In genomic region chr1:191851799-191852595, GRCh38 we compare ENCODE assay signal across 23 cellular contexts.
DNase-seq lines count a peak whose midpoint lies in the region; ATAC-seq, FAIRE-seq and TF ChIP-seq lines count a peak whose summit lies in the region.
"Had no signal": no experiment of that assay in that cellular context is flagged by ENCODE, and none has a peak within 500 bp of the region (broad histone marks: within the 10 kb centered on the region; RNA-seq: fewer than 3 reads in every experiment).

No MANE protein-coding gene starts in this region.

- no peak overlapping the region for H2AK9ac ChIP-seq in IMR-90 (replicated peaks; ENCODE audit: low read depth, low read length, poor library complexity)

- H3K9ac ChIP-seq in IMR-90 (ENCODE audit: low read depth, low read length) (no peak overlapping the region), astrocyte (ENCODE audit: low read length) (no peak overlapping the region)

- H3K4me3 Mint-ChIP-seq in astrocyte (ENCODE audit: unreplicated experiment) (no peak overlapping the region), glutamatergic neuron (ENCODE audit: unreplicated experiment) (no peak overlapping the region)
- H3K4me3 Mint-ChIP-seq: activated CD4-positive, alpha-beta memory T cell treated with anti-CD3 and anti-CD28 coated beads, Interleukin-2, amount 10 ng/mL, durations not matched to agents 7 days and 5 days had no signal

- POLR2A ChIA-PET in IMR-90 (lab: Charles Lee; ENCODE audit: unreplicated experiment), result no interaction called here
- POLR2A ChIA-PET in RWPE1 (lab: Yijun Ruan, JAX; ENCODE audit: low non-redundant PET), result no interaction called here

- TF ChIP-seq CTCF in BE2C (IDR thresholded peaks at IDR 0.05; ENCODE audit: low read depth, low read length) (no peak), IMR-90 (conservative IDR thresholded peaks at IDR 0.05; ENCODE audit: low read depth, low read length) (no peak), astrocyte (IDR thresholded peaks at IDR 0.05; ENCODE audit: insufficient read depth, low read depth, low read length) (no peak), osteoblast (IDR thresholded peaks at IDR 0.05; ENCODE audit: extremely low read depth, low read depth, low read length) (no peak), RWPE1 (conservative IDR thresholded peaks at IDR 0.05; ENCODE audit: low read depth) (no peak), glutamatergic neuron (IDR thresholded peaks at IDR 0.05; ENCODE audit: partially characterized antibody, unreplicated experiment) (no peak)

- CTCF ChIA-PET in IMR-90 (lab: Yijun Ruan, JAX), result no interaction called here
- CTCF ChIA-PET in RWPE1 (lab: Yijun Ruan, JAX), result no interaction called here

- H2AFZ ChIP-seq in IMR-90 (replicated peaks; ENCODE audit: low read length, poor library complexity), result no peak overlapping the region
- no peak overlapping the region for H2AFZ ChIP-seq in astrocyte (ENCODE audit: low read depth, low read length)
- H2AFZ ChIP-seq in osteoblast (ENCODE audit: low read length), result no peak overlapping the region
- H2AFZ ChIP-seq: hepatocyte had no signal

- no peaks in the 10 kb centered on the region for H3K9me3 ChIP-seq in BE2C
- no peaks in the 10 kb centered on the region for H3K9me3 ChIP-seq in IMR-90 (ENCODE audit: control insufficient read depth, insufficient read depth, low read length)
- no peaks in the 10 kb centered on the region for H3K9me3 ChIP-seq in astrocyte (ENCODE audit: insufficient read depth, low read depth, low read length)
- no peaks in the 10 kb centered on the region for H3K9me3 ChIP-seq in osteoblast (ENCODE audit: low read depth, low read length)
- H3K9me3 ChIP-seq: Caco-2, HAP-1, neutrophil had no signal

- H3K9me3 Mint-ChIP-seq in astrocyte (ENCODE audit: unreplicated experiment), result no peaks in the 10 kb centered on the region
- H3K9me3 Mint-ChIP-seq in glutamatergic neuron (ENCODE audit: unreplicated experiment), result no peaks in the 10 kb centered on the region
- H3K9me3 Mint-ChIP-seq: activated CD4-positive, alpha-beta memory T cell treated with anti-CD3 and anti-CD28 coated beads, Interleukin-2, amount 10 ng/mL, durations not matched to agents 7 days and 5 days had no signal

- peak overlapping the region in 1 of 2 experiments; percentile 37; a peak in 1 of 4 replicates for H4K8ac ChIP-seq in IMR-90 (ENCODE audit: low read depth in 2 of 2, low read length in 2 of 2)

- H3K4me1 ChIP-seq in BE2C (no peaks in the 10 kb centered on the region; the same call in 1 of the 2 replicates), IMR-90 (ENCODE audit: control insufficient read depth, insufficient read depth, low read length) (no peaks in the 10 kb centered on the region), astrocyte (ENCODE audit: insufficient read depth, low read length) (peaks cover 3% of the 10 kb centered on the region), osteoblast (ENCODE audit: insufficient read depth, low read length) (no peaks in the 10 kb centered on the region)
- H3K4me1 ChIP-seq: Caco-2, HAP-1 had no signal

- no peak for FAIRE-seq in astrocyte (lab: Jason Lieb, UNC)

- H3K27me3 Mint-ChIP-seq in astrocyte (ENCODE audit: low read depth, unreplicated experiment) (no peaks in the 10 kb centered on the region), glutamatergic neuron (ENCODE audit: unreplicated experiment) (no peaks in the 10 kb centered on the region)
- H3K27me3 Mint-ChIP-seq: activated CD4-positive, alpha-beta memory T cell treated with anti-CD3 and anti-CD28 coated beads, Interleukin-2, amount 10 ng/mL, durations not matched to agents 7 days and 5 days had no signal

- H3K27ac Mint-ChIP-seq in astrocyte (ENCODE audit: unreplicated experiment) (no peak overlapping the region), glutamatergic neuron (ENCODE audit: unreplicated experiment) (no peak overlapping the region)
- H3K27ac Mint-ChIP-seq: activated CD4-positive, alpha-beta memory T cell treated with anti-CD3 and anti-CD28 coated beads, Interleukin-2, amount 10 ng/mL, durations not matched to agents 7 days and 5 days had no signal

- H4K5ac ChIP-seq in IMR-90 (ENCODE audit: low read depth, low read length), result no peak overlapping the region

- in situ Hi-C loops in IMR-90 (cut with MboI; ENCODE audit: low sequenced_read_pairs), result no loop called here

- H3K4me3 ChIP-seq in BE2C (ENCODE audit: low read depth, low read length) (no peak overlapping the region), IMR-90 (ENCODE audit: insufficient read depth, low read depth, low read length) (no peak overlapping the region), astrocyte (ENCODE audit: insufficient read depth, low read depth, low read length) (no peak overlapping the region), osteoblast (ENCODE audit: insufficient read depth, low read length) (no peak overlapping the region)
- H3K4me3 ChIP-seq: HAP-1, hepatocyte had no signal

- TF ChIP-seq POLR2A in IMR-90 (IDR thresholded peaks at IDR 0.05; ENCODE audit: low read depth, low read length), result no peak

- peak overlapping the region; percentile 59; the same call in 1 of the 2 replicates for H3K23ac ChIP-seq in IMR-90 (ENCODE audit: low read depth, low read length)

- H2BK120ac ChIP-seq in IMR-90 (ENCODE audit: low read depth, low read length), result peak overlapping the region; percentile 52; the same call in 1 of the 2 replicates

- intact Hi-C loops in IMR-90 (cut with micrococcal nuclease), result no loop called here

- H3K79me1 ChIP-seq in IMR-90 (ENCODE audit: low read depth in 1 of 2, low read length in 2 of 2), result no peaks in the 10 kb centered on the region

- no peaks in the 10 kb centered on the region for H3K79me2 ChIP-seq in astrocyte (ENCODE audit: insufficient read depth, low read length)
- no peaks in the 10 kb centered on the region for H3K79me2 ChIP-seq in osteoblast (ENCODE audit: insufficient read depth, low read length)
- H3K79me2 ChIP-seq: hepatocyte had no signal

- ATAC-seq in IMR-90 (ENCODE audit: low read depth), result peak; percentile 81
- ATAC-seq: esophagus mucosa, left cardiac atrium, sciatic nerve had no signal

- peak overlapping the region; percentile 41; the same call in 1 of the 2 replicates for H3K18ac ChIP-seq in IMR-90 (ENCODE audit: low read depth, low read length)

- no peak overlapping the region for H3K4me2 ChIP-seq in IMR-90 (ENCODE audit: low read depth, low read length)
- no peak overlapping the region for H3K4me2 ChIP-seq in astrocyte (ENCODE audit: low read length)
- no peak overlapping the region for H3K4me2 ChIP-seq in osteoblast (ENCODE audit: insufficient read depth, low read length)
- H3K4me2 ChIP-seq: hepatocyte had no signal

- dilution Hi-C loops in IMR-90 (cut with HindIII; ENCODE audit: low sequenced_read_pairs, unreplicated experiment), result no loop called here

- no peak for TF ChIP-seq RAD21 in IMR-90 (IDR thresholded peaks at IDR 0.05; ENCODE audit: low read length)

- H3K27me3 ChIP-seq in BE2C (no peaks in the 10 kb centered on the region), IMR-90 (ENCODE audit: control insufficient read depth, insufficient read depth, low read length) (no peaks in the 10 kb centered on the region), astrocyte (ENCODE audit: insufficient read depth, low read length) (no peaks in the 10 kb centered on the region), osteoblast (ENCODE audit: insufficient read depth, low read length) (no peaks in the 10 kb centered on the region)
- H3K27me3 ChIP-seq: hepatocyte, neutrophil had no signal

- H2BK5ac ChIP-seq in IMR-90 (ENCODE audit: low read depth, low read length, poor library complexity, severe bottlenecking), result peak overlapping the region; percentile 81

- H3K36me3 Mint-ChIP-seq in astrocyte (ENCODE audit: low read depth, unreplicated experiment) (no peaks in the 10 kb centered on the region), glutamatergic neuron (ENCODE audit: unreplicated experiment) (no peaks in the 10 kb centered on the region)

- no peaks in the 10 kb centered on the region for H4K20me1 ChIP-seq in IMR-90 (ENCODE audit: insufficient read depth, low read length)
- no peaks in the 10 kb centered on the region for H4K20me1 ChIP-seq in astrocyte (ENCODE audit: insufficient read depth, low read length)
- H4K20me1 ChIP-seq in osteoblast (ENCODE audit: insufficient read depth, low read length), result no peaks in the 10 kb centered on the region

- peak overlapping the region; percentile 65; the same call in 1 of the 2 replicates for H4K91ac ChIP-seq in IMR-90 (ENCODE audit: insufficient read depth, low read depth, low read length)

- no peak overlapping the region for H3K56ac ChIP-seq in IMR-90 (ENCODE audit: extremely low read depth, insufficient read depth, low read length)

- WGBS in IMR-90 (ENCODE audit: extremely low coverage in 2 of 2, insufficient read length in 1 of 2), 2 experiments, result no CpG with 5 or more reads among the region's 1 CpG

- no peak overlapping the region; the same call in 1 of the 2 replicates for H2BK20ac ChIP-seq in IMR-90 (ENCODE audit: low read depth, low read length)

- no peak overlapping the region for H3K14ac ChIP-seq in IMR-90 (replicated peaks; ENCODE audit: low read depth, low read length)

- H3K27ac ChIP-seq in IMR-90 (ENCODE audit: insufficient read depth, low read length) (no peak overlapping the region), astrocyte (ENCODE audit: low read depth, low read length) (no peak overlapping the region), osteoblast (ENCODE audit: low read depth, low read length) (no peak overlapping the region), RWPE1 (no peak overlapping the region)
- H3K27ac ChIP-seq: hepatocyte, neutrophil, WERI-Rb-1 had no signal

- H2AK5ac ChIP-seq in IMR-90 (ENCODE audit: low read depth, low read length), result no peak overlapping the region

- no peak overlapping the region; the same call in 1 of the 2 replicates for H3K4ac ChIP-seq in IMR-90 (ENCODE audit: low read depth, low read length)

- H3K4me1 Mint-ChIP-seq in astrocyte (ENCODE audit: low read depth, unreplicated experiment) (peaks cover 9% of the 10 kb centered on the region), glutamatergic neuron (ENCODE audit: low read depth, unreplicated experiment) (no peaks in the 10 kb centered on the region)
- H3K4me1 Mint-ChIP-seq: activated CD4-positive, alpha-beta memory T cell treated with anti-CD3 and anti-CD28 coated beads, Interleukin-2, amount 10 ng/mL, durations not matched to agents 7 days and 5 days had no signal

- DNase-seq in BE2C, result peak; percentile 11
- DNase-seq in IMR-90, result peak; percentile 78
- peak; percentile 74 for DNase-seq in astrocyte (ENCODE audit: low read depth)
- peak; percentile 23 for DNase-seq in glomerular visceral epithelial cell (ENCODE audit: extremely low spot score)
- DNase-seq in osteoblast (ENCODE audit: insufficient read length, low spot score, missing footprints), result no peak
- DNase-seq in COR-L47 (lab: John Stamatoyannopoulos, UW), result no peak
- DNase-seq in RWPE1 (ENCODE audit: low spot score), result no peak
- DNase-seq in glutamatergic neuron, result no peak
- DNase-seq: activated CD4-positive, alpha-beta memory T cell treated with anti-CD3 and anti-CD28 coated beads, Interleukin-2, amount 10 ng/mL, durations not matched to agents 7 days and 5 days; amygdala; Caco-2; left cardiac atrium; NCI-H2081 treated with DMSO at 0.1 percent for 48 hours; NCI-H774; RPMI8226; stimulated activated CD4-positive, alpha-beta T cell treated with anti-CD3 and anti-CD28 coated beads, Interleukin-4, amount 100 ng/mL, for 24 hours; stimulated activated CD8-positive, alpha-beta memory T cell treated with anti-CD3 and anti-CD28 coated beads, Interleukin-4, amount 100 ng/mL, for 48 hours; WERI-Rb-1 had no signal

- H3K9me1 ChIP-seq in IMR-90 (ENCODE audit: insufficient read depth, low read length), result no peaks in the 10 kb centered on the region

- H3K36me3 ChIP-seq in BE2C (no peaks in the 10 kb centered on the region), IMR-90 (ENCODE audit: control insufficient read depth, insufficient read depth, low read length) (no peaks in the 10 kb centered on the region), astrocyte (ENCODE audit: insufficient read depth, low read length) (no peaks in the 10 kb centered on the region), osteoblast (ENCODE audit: insufficient read depth, low read length) (no peaks in the 10 kb centered on the region)
- H3K36me3 ChIP-seq: HAP-1, neutrophil, WERI-Rb-1 had no signal

- H2BK15ac ChIP-seq in IMR-90 (ENCODE audit: low read depth, low read length), result no peak overlapping the region; the same call in 2 of the 3 replicates

- BruUV-seq in IMR-90 (replicated peaks; lab: Mats Ljungman, UMichigan), result no TSS peak

Comparison
In these comparisons a context has a peak if more than half of its experiments do, and no peak if none do; other contexts are left out.
1. DNase-seq: peak in BE2C (single experiment), IMR-90 (single experiment), astrocyte (single experiment) and glomerular visceral epithelial cell (single experiment); none in osteoblast (single experiment), COR-L47 (single experiment), RWPE1 (single experiment) and glutamatergic neuron (single experiment).